ENCODE assay signal across 8 cellular contexts in the genomic region with DNA sequence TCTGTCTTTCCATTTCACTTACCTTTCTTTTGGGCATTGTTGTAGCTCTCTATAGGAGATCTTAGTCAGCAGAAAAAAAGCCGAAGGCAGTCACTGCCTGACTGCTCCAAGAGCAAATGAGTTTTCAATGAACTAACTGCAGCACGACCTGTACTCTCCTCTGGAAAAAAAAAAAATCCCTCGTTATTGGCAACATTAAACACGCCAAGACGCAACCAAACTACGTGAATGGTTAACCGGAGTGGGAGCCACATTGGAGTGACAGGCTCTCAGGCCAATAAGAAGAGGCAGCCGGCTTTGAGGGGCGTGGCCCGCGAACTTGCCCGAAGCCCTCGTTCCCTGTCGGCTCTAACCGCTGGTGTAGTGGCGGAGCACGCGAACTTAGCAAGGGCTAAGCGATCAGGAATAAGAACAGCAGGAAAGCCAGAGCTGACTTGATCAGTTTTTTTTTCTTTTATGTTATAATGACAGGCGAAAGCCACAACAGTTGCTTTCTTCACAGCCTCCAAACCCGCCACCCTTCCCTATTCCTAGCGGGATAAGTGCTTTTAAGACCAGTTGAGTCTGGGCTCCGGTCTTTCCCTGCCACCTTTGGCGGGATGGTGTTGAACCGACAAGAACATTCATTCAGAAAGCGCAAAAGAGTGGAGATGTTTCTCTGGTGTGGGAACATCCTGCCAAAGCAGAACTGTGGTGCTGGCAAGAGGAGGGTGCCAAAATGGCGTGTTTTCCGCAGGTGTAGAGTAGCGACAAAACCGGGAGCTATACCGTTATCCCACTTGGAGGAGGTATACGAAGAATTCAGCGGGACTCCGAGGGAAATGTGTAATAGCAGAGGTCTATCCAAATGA.
DNase-seq lines count a peak whose midpoint lies in the region; ATAC-seq and TF ChIP-seq lines count a peak whose summit lies in the region.

No MANE protein-coding gene starts in this region.

- peak overlapping the region; percentile 84 for H3K4me3 ChIP-seq in iPS-18a (ENCODE audit: low read length)
- peak overlapping the region; percentile 60 for H3K4me3 ChIP-seq in skeletal muscle cell (ENCODE audit: low read depth, low read length)

- TF ChIP-seq POLR2A in GM15510 (IDR thresholded peaks at IDR 0.05; ENCODE audit: borderline replicate concordance, extremely low read depth, insufficient read length) = peak; percentile 37

- peak overlapping the region; percentile 69 for H3K27ac Mint-ChIP-seq in MCF 10A (ENCODE audit: low read depth, unreplicated experiment)

- no peaks in the 10 kb centered on the region for H3K36me3 ChIP-seq in iPS-18a (ENCODE audit: control insufficient read depth, low read depth, low read length)

- DNase-seq in NCI-H146 treated with DMSO at 0.1 percent for 48 hours (lab: John Stamatoyannopoulos, UW; ENCODE audit: unreplicated experiment) = peak; percentile 5
- DNase-seq in UCSD-AML1 (lab: John Stamatoyannopoulos, UW; ENCODE audit: unreplicated experiment) = peak; percentile 87
- DNase-seq in MCF 10A (ENCODE audit: unreplicated experiment) = peak; percentile 94
- DNase-seq in skeletal muscle cell (ENCODE audit: low read depth) = peak; percentile 77
- no peak for DNase-seq in NCI-H187 treated with DMSO at 0.1 percent for 48 hours (lab: John Stamatoyannopoulos, UW)

- POLR2A ChIA-PET in MCF 10A (lab: Yijun Ruan, JAX) = interaction anchor here (0.9 to 3.8 kb wide), 10 partner anchors 37 to 312 kb away, joined by 3 to 33 read pairs (median 5); partner anchors contain the start of genes BRWD3, HMGN5 and SH3BGRL

- H3K4me1 ChIP-seq in iPS-18a (ENCODE audit: control insufficient read depth, low read depth, low read length) = no peaks in the 10 kb centered on the region

- H3K27me3 Mint-ChIP-seq in MCF 10A (ENCODE audit: insufficient read depth, unreplicated experiment) = no peaks in the 10 kb centered on the region

- TF ChIP-seq CTCF in MCF 10A (IDR thresholded peaks at IDR 0.05; ENCODE audit: unreplicated experiment) = no peak

- peak overlapping the region; percentile 80 for H3K4me3 Mint-ChIP-seq in MCF 10A (ENCODE audit: unreplicated experiment)

- CTCF ChIA-PET in MCF 10A (lab: Yijun Ruan, JAX) = interaction anchor here (0.6 to 2.7 kb wide), 8 partner anchors 60 to 312 kb away, joined by 3 to 14 read pairs (median 4); partner anchors contain the start of gene BRWD3

- H3K9me3 Mint-ChIP-seq in MCF 10A (ENCODE audit: unreplicated experiment) = no peaks in the 10 kb centered on the region

- intact Hi-C loops in MCF 10A (cut with micrococcal nuclease) = loop anchor here (1.0 to 2.0 kb wide), 2 partner anchors 242 to 313 kb away; partner anchors contain the start of gene BRWD3

- no TSS peak for BruUV-seq in MCF 10A (replicated peaks; lab: Mats Ljungman, UMichigan)

- peak; percentile 97 for ATAC-seq in HG02763 (IDR thresholded peaks at IDR 0.05; ENCODE audit: unreplicated experiment)

- H3K27ac ChIP-seq in iPS-18a (ENCODE audit: low read length) = no peak overlapping the region

- peak overlapping the region; percentile 79 for H3K9ac ChIP-seq in iPS-18a (ENCODE audit: low read length)

- H3K36me3 Mint-ChIP-seq in MCF 10A (ENCODE audit: insufficient read depth, unreplicated experiment) = no peaks in the 10 kb centered on the region

- H3K4me1 Mint-ChIP-seq in MCF 10A (ENCODE audit: insufficient read depth, unreplicated experiment) = no peaks in the 10 kb centered on the region

- H3K9me3 ChIP-seq in iPS-18a (ENCODE audit: control insufficient read depth, low read depth, low read length) = peaks cover 10% of the 10 kb centered on the region

- peaks cover 7% of the 10 kb centered on the region for H3K27me3 ChIP-seq in iPS-18a (ENCODE audit: control insufficient read depth, insufficient read depth, low read length)
